22 cellular contexts compared by ENCODE assay signal in the genomic region with DNA sequence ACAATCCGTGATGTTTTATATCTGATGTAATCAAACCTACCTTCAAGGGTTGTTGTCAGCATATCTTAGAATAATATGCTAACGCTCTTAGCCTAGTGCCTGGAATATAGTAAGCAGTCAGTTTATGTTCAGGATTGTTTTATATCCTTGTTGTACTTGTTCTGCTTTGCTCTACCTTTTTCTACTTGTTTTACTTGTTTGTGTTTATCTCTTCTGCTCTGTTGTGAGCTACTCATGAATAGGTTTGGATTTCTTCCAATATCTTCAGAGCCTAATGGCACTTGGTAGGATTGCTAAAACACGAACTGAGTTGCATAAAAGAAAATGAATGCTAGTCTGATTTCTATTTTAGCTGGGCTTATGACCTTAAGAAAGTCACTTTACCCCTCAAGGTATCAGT. TPM values are rescaled to one million over a fixed set of nuclear protein-coding genes. Genes with fewer than 3 reads are reported as not detected.
DNase-seq lines count a peak whose midpoint lies in the region; ATAC-seq, FAIRE-seq and TF ChIP-seq lines count a peak whose summit lies in the region.
"Had no signal": no experiment of that assay in that cellular context is flagged by ENCODE, and none has a peak within 500 bp of the region (broad histone marks: within the 10 kb centered on the region; RNA-seq: fewer than 3 reads in every experiment).

No MANE protein-coding gene starts in this region.

- no peaks in the 10 kb centered on the region for H3K9me3 ChIP-seq in pancreas
- H3K9me3 ChIP-seq: adrenal gland, ovary had no signal

- no peak overlapping the region for H3K4me3 ChIP-seq in pancreas
- H3K4me3 ChIP-seq: adrenal gland, GM12878, ovary had no signal

- no peaks in the 10 kb centered on the region for H3K27me3 ChIP-seq in pancreas
- H3K27me3 ChIP-seq: adrenal gland, ovary had no signal

- peaks cover 0 to 6% (median 0%) of the 10 kb centered on the region in 3 donors for H3K4me1 ChIP-seq in pancreas
- H3K4me1 ChIP-seq: adrenal gland had no signal

- in situ Hi-C loops in T47D (cut with HindIII; ENCODE audit: low pct_unique_long_range_greater_than_20kb, low sequenced_read_pairs): no loop called here

- no peak for TF ChIP-seq CTCF in pancreas (IDR thresholded peaks at IDR 0.05)

- 33 to 48% methylated on average over 3 of the region's 3 CpGs for WGBS in pancreas, 2 donors

- H3K27ac ChIP-seq in pancreas: peak overlapping the region in 2 of 4 donors; percentile 4 to 59
- H3K27ac ChIP-seq: adrenal gland, KMS-11, ovary, VCaP had no signal

- intact Hi-C loops in pancreas (cut with DNase I): no loop called here

- no peaks in the 10 kb centered on the region for H3K36me3 ChIP-seq in pancreas
- H3K36me3 ChIP-seq: adrenal gland, ovary had no signal

- peak in 3 of 4 donors; percentile 55 to 76 (median 68) for ATAC-seq in pancreas
- ATAC-seq in HG03095 (IDR thresholded peaks at IDR 0.05; ENCODE audit: unreplicated experiment): no peak
- ATAC-seq: GM12878; naive thymus-derived CD8-positive, alpha-beta T cell; Right ventricle myocardium inferior; T-cell had no signal

- DNase-seq in DMS79 treated with DMSO at 0.1 percent for 48 hours (lab: John Stamatoyannopoulos, UW) (peak; percentile 96), NCI-H1048 (lab: John Stamatoyannopoulos, UW) (peak; percentile 18), T47D (ENCODE audit: low read depth in 1 of 2, low spot score in 1 of 2) (peak; percentile 11 to 71), pancreas (no peak), OCI-M2 (lab: John Stamatoyannopoulos, UW; ENCODE audit: unreplicated experiment) (no peak), GM19238 (ENCODE audit: insufficient read length, low spot score) (no peak)
- DNase-seq: activated CD4-positive, alpha-beta memory T cell treated with anti-CD3 and anti-CD28 coated beads, Interleukin-2, amount 10 ng/mL, durations not matched to agents 7 days and 5 days; activated T-cell treated with anti-CD3 and anti-CD28 coated beads, Interleukin-2, amount 50 U/mL, for 48 hours; adrenal gland; caudate nucleus; GF-D8; naive thymus-derived CD8-positive, alpha-beta T cell; NCI-H2171 treated with DMSO at 0.1 percent for 48 hours; ovary; stimulated activated CD4-positive, alpha-beta T cell treated with anti-CD3 and anti-CD28 coated beads, Interleukin-4, amount 100 ng/mL, for 24 hours; substantia nigra; T-cell had no signal

- FAIRE-seq in pancreas (lab: Jason Lieb, UNC): no peak
- FAIRE-seq: GM12878 had no signal

RNA-seq across cellular contexts. Expression of a gene that starts 40.1 kb away (rescaled TPM):
- not detected for total RNA-seq in pancreas
- polyA plus RNA-seq in pancreas: not detected
- total RNA-seq: adrenal gland; naive thymus-derived CD8-positive, alpha-beta T cell; Right ventricle myocardium inferior had no signal
- polyA plus RNA-seq: naive thymus-derived CD8-positive, alpha-beta T cell had no signal

RNA-seq across cellular contexts. Expression of a gene that starts 52.3 kb away (rescaled TPM):
- 10 to 100 TPM; 16.6 to 32.6 (median 20.4) TPM for total RNA-seq in pancreas
- polyA plus RNA-seq in pancreas: 10 to 100 TPM; 26.7 to 36.5 TPM

Comparison
In these comparisons a context has a peak if more than half of its experiments do, and no peak if none do; other contexts are left out.
1. DNase-seq: peak in DMS79 treated with DMSO at 0.1 percent for 48 hours (single experiment), NCI-H1048 (single experiment) and T47D (2 of 2); none in pancreas (0 of 6), OCI-M2 (single experiment) and GM19238 (single experiment).